8 cellular contexts compared by ENCODE assay signal in the genomic region with DNA sequence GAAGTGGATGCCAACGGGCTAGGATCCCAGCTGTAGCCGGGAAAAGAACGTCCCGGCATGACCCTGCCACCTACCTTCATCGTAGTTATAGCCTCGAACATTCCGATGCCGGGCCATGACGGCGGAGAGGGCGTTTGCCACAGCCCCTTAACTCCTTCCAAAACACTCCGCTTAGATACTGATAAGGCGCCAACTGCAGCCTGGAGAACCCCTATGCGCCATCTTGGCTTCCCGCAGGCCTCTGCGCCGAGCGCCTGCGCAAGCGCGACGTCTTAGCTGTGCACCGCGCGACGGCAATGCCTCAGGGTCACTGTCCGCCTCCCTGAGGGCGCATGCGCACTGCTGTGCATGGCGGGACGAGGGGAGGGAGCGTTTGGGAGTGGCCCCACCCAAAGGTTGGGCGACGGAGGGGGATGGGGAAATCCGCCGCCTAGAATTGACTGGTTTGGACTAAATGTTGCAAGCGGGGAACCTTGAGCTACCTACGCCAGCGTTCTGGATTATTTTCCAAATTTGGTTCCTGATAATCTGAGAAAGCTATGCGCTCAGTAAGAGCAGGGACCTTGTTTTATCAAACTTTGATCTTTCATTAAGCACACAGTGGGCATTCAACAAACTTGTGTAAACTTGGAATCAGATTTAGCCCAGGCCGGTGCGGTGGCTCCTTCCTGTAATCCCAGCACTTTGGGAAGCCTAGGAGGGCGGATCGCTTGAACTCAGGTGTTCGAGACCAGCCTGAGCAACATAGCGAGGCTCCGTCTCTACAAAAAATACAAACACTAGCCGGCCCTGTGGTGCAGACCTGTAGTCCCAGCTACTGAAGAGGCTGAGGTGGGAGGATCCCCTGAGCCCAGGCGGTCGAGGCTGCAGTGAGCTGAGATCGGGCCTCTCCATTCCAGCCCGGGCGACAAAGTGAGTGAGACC. TPM values are rescaled to one million over a fixed set of nuclear protein-coding genes. Genes with fewer than 3 reads are reported as not detected.
DNase-seq lines count a peak whose midpoint lies in the region; ATAC-seq and TF ChIP-seq lines count a peak whose summit lies in the region.

A gene (minus strand): TSS at position 248 of the 924 bp plus-strand sequence. CDS start 131 bp downstream, at position 117.

- no peaks in the 10 kb centered on the region for H3K27me3 ChIP-seq in left lung

- DNase-seq in CD14-positive monocyte (ENCODE audit: low spot score) (peak; percentile 99), NCI-H82 (lab: John Stamatoyannopoulos, UW) (peak; percentile 99), dermis blood vessel endothelial cell (peak; percentile 98), left lung (peak; percentile 99 to 100)
- DNase-seq in activated CD4-positive, alpha-beta T cell treated with anti-CD3 and anti-CD28 coated beads, Interleukin-2, amount 50 U/mL, for 48 hours: peak; percentile 96 to 97
- DNase-seq in stimulated activated CD4-positive, alpha-beta T cell treated with anti-CD3 and anti-CD28 coated beads, Interleukin-2, amount 100 ng/mL, for 48 hours: peak; percentile 96

- H3K27ac Mint-ChIP-seq in CD14-positive monocyte: peak within 1 kb of the TSS; percentile 96 to 98 (median 98)

- peaks cover 28% of the 10 kb centered on the region for H3K4me1 Mint-ChIP-seq in CD14-positive monocyte

- H3K27me3 Mint-ChIP-seq in CD14-positive monocyte (ENCODE audit: low read depth in 3 of 3): peaks cover 0 to 2% (median 0%) of the 10 kb centered on the region in 3 donors

- H3K9me3 ChIP-seq in left lung: no peaks in the 10 kb centered on the region

- H3K4me3 Mint-ChIP-seq in CD14-positive monocyte: peak within 1 kb of the TSS; percentile 90 to 97

- peaks cover 2 to 6% of the 10 kb centered on the region in 2 donors for H3K36me3 Mint-ChIP-seq in CD14-positive monocyte

- peaks cover 0 to 3% of the 10 kb centered on the region in 2 donors for H3K36me3 ChIP-seq in left lung

- H3K4me3 ChIP-seq in left lung: peak within 1 kb of the TSS; percentile 70 to 92

- TF ChIP-seq CTCF in CD14-positive monocyte (IDR thresholded peaks at IDR 0.05) (no peak), left lung (IDR thresholded peaks at IDR 0.05) (no peak)

- ATAC-seq in GM19397 (IDR thresholded peaks at IDR 0.05; ENCODE audit: unreplicated experiment) (peak; percentile 99), HG03571 (IDR thresholded peaks at IDR 0.05; ENCODE audit: unreplicated experiment) (peak; percentile 98), left lung (peak; percentile 99)

- peaks cover 0 to 1% (median 0%) of the 10 kb centered on the region in 7 donors for H3K9me3 Mint-ChIP-seq in CD14-positive monocyte

- H3K4me1 ChIP-seq in left lung: peaks cover 8 to 30% of the 10 kb centered on the region in 2 donors

- H3K27ac ChIP-seq in left lung: peak within 1 kb of the TSS; percentile 87 to 88

- intact Hi-C loops in CD14-positive monocyte (cut with micrococcal nuclease): loop anchor here (5.0 to 10.0 kb wide), 3 partner anchors 32 to 130 kb away; a partner anchor contains a TSS
- intact Hi-C loops in left lung (cut with DNase I): no loop called here

RNA-seq across cellular contexts. Expression of the gene that starts here (rescaled TPM):
- polyA plus RNA-seq in CD14-positive monocyte: 10 to 100 TPM; 36.3 to 48.9 TPM
- total RNA-seq in dermis blood vessel endothelial cell (106 and 170 TPM in 2 replicates), left lung (10 to 100 TPM; 55.1 to 61.2 TPM)

Comparison
In these comparisons a context has a peak if more than half of its experiments do, and no peak if none do; other contexts are left out.
1. Peak in every context shown above with its lines: DNase-seq, ATAC-seq, H3K4me3 ChIP-seq and H3K27ac ChIP-seq.
2. intact Hi-C loops: an anchor here in CD14-positive monocyte (5.0 to 10.0 kb wide); none called in left lung.